33 cellular contexts compared by ENCODE assay signal in the genomic region with DNA sequence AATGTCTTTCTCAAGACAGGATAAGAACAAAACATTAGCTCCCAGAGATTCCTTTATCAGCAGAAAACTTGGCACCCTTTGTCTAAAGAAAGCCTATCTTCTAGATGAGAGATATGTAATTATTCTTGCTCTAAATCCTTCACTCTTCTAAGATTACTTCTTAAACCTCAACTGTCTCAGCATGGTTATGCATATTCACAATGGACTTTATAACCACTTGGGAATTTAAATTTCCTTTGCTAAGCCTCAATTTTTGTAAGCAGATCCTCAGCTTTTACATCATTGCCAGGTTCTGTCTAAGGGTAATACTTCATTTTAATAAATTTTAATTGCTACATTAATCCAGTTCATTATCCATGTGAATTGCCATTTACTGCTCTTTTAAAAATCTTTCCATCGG.
"Had no signal": no experiment of that assay in that cellular context is flagged by ENCODE, and none has a peak within 500 bp of the region (broad histone marks: within the 10 kb centered on the region; RNA-seq: fewer than 3 reads in every experiment).

No MANE protein-coding gene starts in this region.

- H3K4me1 ChIP-seq: adrenal gland, body of pancreas, esophagus squamous epithelium, gastroesophageal sphincter, heart right ventricle had no signal

- H3K79me2 ChIP-seq: hepatocyte had no signal

- H2AFZ ChIP-seq: hepatocyte had no signal

- H3K36me3 Mint-ChIP-seq: activated CD4-positive, alpha-beta memory T cell treated with anti-CD3 and anti-CD28 coated beads for 36 hours; activated CD8-positive, alpha-beta memory T cell treated with anti-CD3 and anti-CD28 coated beads, Interleukin-2, amount 10 ng/mL, durations not matched to agents 7 days and 5 days; activated naive CD4-positive, alpha-beta T cell treated with anti-CD3 and anti-CD28 coated beads, Interleukin-2, amount 50 U/mL, for 24 hours; activated naive CD8-positive, alpha-beta T cell treated with anti-CD3 and anti-CD28 coated beads for 36 hours had no signal

- H3K4me3 Mint-ChIP-seq: activated B cell treated with CpG ODN at 0.5 μM for 24 hours; activated CD4-positive, alpha-beta memory T cell treated with anti-CD3 and anti-CD28 coated beads for 36 hours; activated CD8-positive, alpha-beta memory T cell treated with anti-CD3 and anti-CD28 coated beads, Interleukin-2, amount 10 ng/mL, durations not matched to agents 7 days and 5 days; activated CD8-positive, alpha-beta T cell treated with anti-CD3 and anti-CD28 coated beads, Interleukin-2, amount 10 ng/mL, durations not matched to agents 7 days and 5 days; activated naive CD4-positive, alpha-beta T cell treated with anti-CD3 and anti-CD28 coated beads for 36 hours; activated naive CD4-positive, alpha-beta T cell treated with anti-CD3 and anti-CD28 coated beads, Interleukin-2, amount 50 U/mL, for 24 hours; activated naive CD8-positive, alpha-beta T cell treated with anti-CD3 and anti-CD28 coated beads for 36 hours; activated naive CD8-positive, alpha-beta T cell treated with anti-CD3 and anti-CD28 coated beads, Interleukin-2, amount 50 U/mL, for 24 hours; activated T-helper 1 cell treated with anti-CD3 and anti-CD28 coated beads, Interleukin-12 subunit alpha, Interleukin-12 subunit beta, Interleukin-2, Interleukin-4 antibody, amounts not matched to agents 30 ng/mL and 10 ng/mL and 1 ng/mL, durations not matched to agents 14 hours and 24 hours and 36 hours; effector memory CD8-positive, alpha-beta T cell had no signal

- H3K27me3 ChIP-seq: adrenal gland, body of pancreas, esophagus squamous epithelium, gastroesophageal sphincter, heart right ventricle had no signal

- ATAC-seq: activated CD4-positive, CD25-positive, alpha-beta regulatory T cell treated with anti-CD3 and anti-CD28 coated beads, Interleukin-2, amount 50 U/mL, for 24 hours; activated CD8-positive, alpha-beta memory T cell treated with anti-CD3 and anti-CD28 coated beads, Interleukin-2, amount 10 ng/mL, durations not matched to agents 7 days and 5 days; activated CD8-positive, alpha-beta T cell treated with anti-CD3 and anti-CD28 coated beads, Interleukin-2, amount 10 ng/mL, durations not matched to agents 7 days and 5 days; activated naive CD8-positive, alpha-beta T cell treated with anti-CD3 and anti-CD28 coated beads, Interleukin-2, amount 50 U/mL, for 24 hours; body of pancreas; effector memory CD8-positive, alpha-beta T cell; gastroesophageal sphincter; heart right ventricle had no signal

- H3K27me3 Mint-ChIP-seq: activated CD4-positive, alpha-beta memory T cell treated with anti-CD3 and anti-CD28 coated beads for 36 hours had no signal

- H3K36me3 ChIP-seq: adrenal gland, esophagus squamous epithelium, gastroesophageal sphincter, heart right ventricle had no signal

- H3K4me2 ChIP-seq: hepatocyte had no signal

- H3K4me1 Mint-ChIP-seq: activated B cell treated with CpG ODN at 0.5 μM for 24 hours; activated CD8-positive, alpha-beta memory T cell treated with anti-CD3 and anti-CD28 coated beads, Interleukin-2, amount 10 ng/mL, durations not matched to agents 7 days and 5 days; activated naive CD4-positive, alpha-beta T cell treated with anti-CD3 and anti-CD28 coated beads, Interleukin-2, amount 50 U/mL, for 24 hours; activated naive CD8-positive, alpha-beta T cell treated with anti-CD3 and anti-CD28 coated beads for 36 hours; activated naive CD8-positive, alpha-beta T cell treated with anti-CD3 and anti-CD28 coated beads, Interleukin-2, amount 50 U/mL, for 24 hours had no signal

- H3K9me3 ChIP-seq: adrenal gland, body of pancreas, esophagus squamous epithelium, gastroesophageal sphincter, heart right ventricle had no signal

- DNase-seq: activated B cell treated with CpG ODN at 0.5 μM for 24 hours; activated CD4-positive, alpha-beta memory T cell treated with anti-CD3 and anti-CD28 coated beads for 36 hours; activated CD4-positive, alpha-beta T cell treated with anti-CD3 and anti-CD28 coated beads for 48 hours; activated CD8-positive, alpha-beta memory T cell treated with anti-CD3 and anti-CD28 coated beads, Interleukin-2, amount 10 ng/mL, durations not matched to agents 7 days and 5 days; activated CD8-positive, alpha-beta memory T cell treated with anti-CD3 and anti-CD28 coated beads, Interleukin-2, amount 50 U/mL, for 4 hours; activated CD8-positive, alpha-beta T cell treated with anti-CD3 and anti-CD28 coated beads, Interleukin-2, amount 10 ng/mL, durations not matched to agents 7 days and 5 days; activated effector memory CD4-positive, alpha-beta T cell treated with anti-CD3 and anti-CD28 coated beads, Interleukin-2, amount 50 U/mL, for 16 hours; activated naive CD4-positive, alpha-beta T cell treated with anti-CD3 and anti-CD28 coated beads for 36 hours; activated naive CD8-positive, alpha-beta T cell treated with anti-CD3 and anti-CD28 coated beads for 36 hours; activated naive CD8-positive, alpha-beta T cell treated with anti-CD3 and anti-CD28 coated beads, Interleukin-2, amount 50 U/mL, for 24 hours; activated T-cell treated with anti-CD3 and anti-CD28 coated beads, Interleukin-2, amount 50 U/mL, for 1 hour; activated T-cell treated with anti-CD3 and anti-CD28 coated beads, Interleukin-2, amount 50 U/mL, for 48 hours; adrenal gland; amygdala; aorta; body of pancreas; caudate nucleus; cortex of kidney; dermis blood vessel endothelial cell; effector CD4-positive, alpha-beta T cell; effector memory CD8-positive, alpha-beta T cell; esophagus squamous epithelium; foreskin melanocyte; heart right ventricle; T-helper 2 cell had no signal

- H3K4me3 ChIP-seq: adrenal gland, body of pancreas, esophagus squamous epithelium, gastroesophageal sphincter, heart right ventricle, hepatocyte had no signal

- H3K27ac ChIP-seq: adrenal gland, body of pancreas, epithelial cell of prostate, esophagus squamous epithelium, gastroesophageal sphincter, heart right ventricle, hepatocyte, VCaP had no signal

- H3K27ac Mint-ChIP-seq: activated B cell treated with CpG ODN at 0.5 μM for 24 hours; activated CD4-positive, alpha-beta memory T cell treated with anti-CD3 and anti-CD28 coated beads for 36 hours; activated CD8-positive, alpha-beta memory T cell treated with anti-CD3 and anti-CD28 coated beads, Interleukin-2, amount 10 ng/mL, durations not matched to agents 7 days and 5 days; activated CD8-positive, alpha-beta T cell treated with anti-CD3 and anti-CD28 coated beads, Interleukin-2, amount 10 ng/mL, durations not matched to agents 7 days and 5 days; activated naive CD4-positive, alpha-beta T cell treated with anti-CD3 and anti-CD28 coated beads for 36 hours; activated naive CD4-positive, alpha-beta T cell treated with anti-CD3 and anti-CD28 coated beads, Interleukin-2, amount 50 U/mL, for 24 hours; activated naive CD8-positive, alpha-beta T cell treated with anti-CD3 and anti-CD28 coated beads for 36 hours; activated naive CD8-positive, alpha-beta T cell treated with anti-CD3 and anti-CD28 coated beads, Interleukin-2, amount 50 U/mL, for 24 hours; activated T-helper 1 cell treated with anti-CD3 and anti-CD28 coated beads, Interleukin-12 subunit alpha, Interleukin-12 subunit beta, Interleukin-2, Interleukin-4 antibody, amounts not matched to agents 30 ng/mL and 10 ng/mL and 1 ng/mL, durations not matched to agents 14 hours and 24 hours and 36 hours; activated T-helper 2 cell treated with anti-CD3 and anti-CD28 coated beads, Interferon-gamma antibody, Interleukin-2, Interleukin-4, amounts not matched to agents 10 μg/mL and 5 μg/mL and 100 μg/mL, durations not matched to agents 14 hours and 24 hours and 36 hours; effector memory CD8-positive, alpha-beta T cell had no signal
